ENCODE assay signal across 11 cellular contexts in genomic region chrX:70508296-70508911, GRCh38.
DNase-seq lines count a peak whose midpoint lies in the region; ATAC-seq and TF ChIP-seq lines count a peak whose summit lies in the region.
"Had no signal": no experiment of that assay in that cellular context is flagged by ENCODE, and none has a peak within 500 bp of the region (broad histone marks: within the 10 kb centered on the region; RNA-seq: fewer than 3 reads in every experiment).

No MANE protein-coding gene starts in this region.

- CTCF ChIA-PET in GM10248 (lab: Yijun Ruan, JAX), result no interaction called here

- H3K36me3 Mint-ChIP-seq in GM23338 (ENCODE audit: low read depth), result peaks cover 16% of the 10 kb centered on the region
- H3K36me3 Mint-ChIP-seq in glutamatergic neuron (ENCODE audit: unreplicated experiment), result no peaks in the 10 kb centered on the region

- DNase-seq in EL (peak; percentile 26), GM23338 (ENCODE audit: low spot score) (no peak), NCI-H748 treated with DMSO at 0.1 percent for 48 hours (lab: John Stamatoyannopoulos, UW) (peak; percentile 67), fibroblast of the aortic adventitia (ENCODE audit: low read depth) (peak; percentile 2), glutamatergic neuron (no peak), AML-193 (lab: John Stamatoyannopoulos, UW) (no peak), GM10248 (ENCODE audit: extremely low spot score) (no peak)
- DNase-seq: left ventricle myocardium inferior, NCI-H1694 treated with DMSO at 0.1 percent for 48 hours had no signal

- no peak overlapping the region; the same call in 1 of the 2 replicates for H3K27ac Mint-ChIP-seq in GM23338
- no peak overlapping the region for H3K27ac Mint-ChIP-seq in glutamatergic neuron (ENCODE audit: unreplicated experiment)

- H3K4me3 Mint-ChIP-seq in GM23338 (no peak overlapping the region), glutamatergic neuron (ENCODE audit: unreplicated experiment) (no peak overlapping the region)
- H3K4me3 Mint-ChIP-seq: central memory CD8-positive, alpha-beta T cell had no signal

- H3K4me1 ChIP-seq in GM23338 (ENCODE audit: insufficient read depth), result peaks cover 12% of the 10 kb centered on the region
- H3K4me1 ChIP-seq: left ventricle myocardium inferior had no signal

- H3K4me1 Mint-ChIP-seq in GM23338 (peaks cover 35% of the 10 kb centered on the region), glutamatergic neuron (ENCODE audit: low read depth, unreplicated experiment) (no peaks in the 10 kb centered on the region)

- H3K4me3 ChIP-seq in GM23338, result no peak overlapping the region
- no peak overlapping the region for H3K4me3 ChIP-seq in fibroblast of the aortic adventitia (ENCODE audit: low read depth, low read length)
- H3K4me3 ChIP-seq: left ventricle myocardium inferior had no signal

- H3K27me3 Mint-ChIP-seq in GM23338 (ENCODE audit: insufficient read depth, low read depth, poor library complexity) (peaks cover 7% of the 10 kb centered on the region), glutamatergic neuron (ENCODE audit: unreplicated experiment) (peaks cover 6% of the 10 kb centered on the region)
- H3K27me3 Mint-ChIP-seq: central memory CD8-positive, alpha-beta T cell had no signal

- no peak overlapping the region for H2AFZ ChIP-seq in GM23338

- no peak for TF ChIP-seq CTCF in GM23338 (conservative IDR thresholded peaks at IDR 0.05; ENCODE audit: low read depth in 2 of 2)
- TF ChIP-seq CTCF in fibroblast of the aortic adventitia (IDR thresholded peaks at IDR 0.05; ENCODE audit: insufficient read depth, low read length), result no peak
- no peak for TF ChIP-seq CTCF in glutamatergic neuron (IDR thresholded peaks at IDR 0.05; ENCODE audit: partially characterized antibody, unreplicated experiment)
- no peak for TF ChIP-seq CTCF in GM10248 (IDR thresholded peaks at IDR 0.05; ENCODE audit: control extremely low read depth, extremely low read depth, low read depth, missing control alignments)

- H4K20me1 ChIP-seq in GM23338 (replicated peaks; ENCODE audit: insufficient read depth), result no peaks in the 10 kb centered on the region

- ATAC-seq in GM23338 (peak; percentile 33; the same call in 2 of the 3 replicates), HG02885 (IDR thresholded peaks at IDR 0.05; ENCODE audit: poor library complexity, unreplicated experiment) (no peak)

- H3K9me3 Mint-ChIP-seq in GM23338 (no peaks in the 10 kb centered on the region; the same call in 2 of the 3 replicates), glutamatergic neuron (ENCODE audit: unreplicated experiment) (peaks cover 7% of the 10 kb centered on the region)
- H3K9me3 Mint-ChIP-seq: central memory CD8-positive, alpha-beta T cell had no signal

- no peaks in the 10 kb centered on the region for H3K79me2 ChIP-seq in GM23338 (replicated peaks; ENCODE audit: insufficient read depth)

- no peak overlapping the region for H3K27ac ChIP-seq in GM23338 (ENCODE audit: low read depth)
- H3K27ac ChIP-seq: left ventricle myocardium inferior had no signal

- H3K4me2 ChIP-seq in GM23338, result peak overlapping the region; percentile 60; the same call in 1 of the 2 replicates

- H3K9me2 ChIP-seq in GM23338 (ENCODE audit: insufficient read depth), result no peaks in the 10 kb centered on the region

- POLR2A ChIA-PET in GM10248 (lab: Yijun Ruan, JAX), result no interaction called here

- no peaks in the 10 kb centered on the region for H3K36me3 ChIP-seq in GM23338 (ENCODE audit: insufficient read depth)
- H3K36me3 ChIP-seq: left ventricle myocardium inferior had no signal

- H3F3A ChIP-seq in GM23338 (replicated peaks; ENCODE audit: low read depth), result no peaks in the 10 kb centered on the region

- no peaks in the 10 kb centered on the region for H3K27me3 ChIP-seq in GM23338 (ENCODE audit: insufficient read depth)

TF ChIP-seq in GM23338, 12 proteins besides CTCF, POLR2A, EP300 and RAD21 (continues in another document):
- TF ChIP-seq ZNF331 (CRISPR knock-in tag; IDR thresholded peaks at IDR 0.05; ENCODE audit: low read depth) (no peak), ZNF114 (CRISPR knock-in tag; IDR thresholded peaks at IDR 0.05) (no peak), ZNF462 (CRISPR knock-in tag; IDR thresholded peaks at IDR 0.05) (no peak), STAT1 (IDR thresholded peaks at IDR 0.05; ENCODE audit: unreplicated experiment) (no peak), EZH2 (IDR thresholded peaks at IDR 0.05; ENCODE audit: low read depth, unreplicated experiment) (no peak), CREB1 (CRISPR knock-in tag; IDR thresholded peaks at IDR 0.05; ENCODE audit: low read depth) (no peak)
- TF ChIP-seq, protein P1, sequence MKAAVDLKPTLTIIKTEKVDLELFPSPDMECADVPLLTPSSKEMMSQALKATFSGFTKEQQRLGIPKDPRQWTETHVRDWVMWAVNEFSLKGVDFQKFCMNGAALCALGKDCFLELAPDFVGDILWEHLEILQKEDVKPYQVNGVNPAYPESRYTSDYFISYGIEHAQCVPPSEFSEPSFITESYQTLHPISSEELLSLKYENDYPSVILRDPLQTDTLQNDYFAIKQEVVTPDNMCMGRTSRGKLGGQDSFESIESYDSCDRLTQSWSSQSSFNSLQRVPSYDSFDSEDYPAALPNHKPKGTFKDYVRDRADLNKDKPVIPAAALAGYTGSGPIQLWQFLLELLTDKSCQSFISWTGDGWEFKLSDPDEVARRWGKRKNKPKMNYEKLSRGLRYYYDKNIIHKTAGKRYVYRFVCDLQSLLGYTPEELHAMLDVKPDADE (IDR thresholded peaks at IDR 0.05), result no peak

Comparison
In these comparisons a context has a peak if more than half of its experiments do, and no peak if none do; other contexts are left out.
1. DNase-seq: peak in EL (single experiment), NCI-H748 treated with DMSO at 0.1 percent for 48 hours (single experiment) and fibroblast of the aortic adventitia (single experiment); none in GM23338 (single experiment), glutamatergic neuron (single experiment), AML-193 (0 of 2) and GM10248 (single experiment).